ENCODE assay signal across 15 cellular contexts in genomic region chr1:30879940-30880339, GRCh38. TPM values are rescaled to one million over a fixed set of nuclear protein-coding genes. Genes with fewer than 3 reads are reported as not detected.
A peak's percentile ranks its signal among the peaks of the same experiment; 100 is the strongest.
DNase-seq lines count a peak whose midpoint lies in the region; ATAC-seq and TF ChIP-seq lines count a peak whose summit lies in the region.
"Had no signal": no experiment of that assay in that cellular context is flagged by ENCODE, and none has a peak within 500 bp of the region (broad histone marks: within the 10 kb centered on the region; RNA-seq: fewer than 3 reads in every experiment).

No MANE protein-coding gene starts in this region.

- DNase-seq in right cardiac atrium (peak in 2 of 3 donors; percentile 10 to 20), heart right ventricle (no peak), RWPE1 (ENCODE audit: low spot score) (no peak), hepatocyte (ENCODE audit: low spot score) (peak; percentile 33), AML-193 (lab: John Stamatoyannopoulos, UW) (no peak), T1000 (lab: John Stamatoyannopoulos, UW) (no peak)
- DNase-seq: ACHN; activated CD4-positive, alpha-beta T cell treated with anti-CD3 and anti-CD28 coated beads, Interleukin-2, amount 10 ng/mL, durations not matched to agents 7 days and 5 days; activated naive CD8-positive, alpha-beta T cell treated with anti-CD3 and anti-CD28 coated beads, Interleukin-2, amount 10 ng/mL, durations not matched to agents 7 days and 5 days; erythroblast; right lobe of liver had no signal

- H3K4me2 ChIP-seq in hepatocyte: no peak overlapping the region

- CTCF ChIA-PET in RWPE1 (lab: Yijun Ruan, JAX): no interaction called here

- POLR2A ChIA-PET in RWPE1 (lab: Yijun Ruan, JAX; ENCODE audit: low non-redundant PET): no interaction called here

- H3K4me1 ChIP-seq in right cardiac atrium (ENCODE audit: control insufficient read depth, insufficient read depth, low read length): peaks cover 3% of the 10 kb centered on the region
- H3K4me1 ChIP-seq in heart right ventricle: peaks cover 7 to 54% (median 32%) of the 10 kb centered on the region in 9 donors
- H3K4me1 ChIP-seq in hepatocyte (ENCODE audit: insufficient read depth): peaks cover 11% of the 10 kb centered on the region
- H3K4me1 ChIP-seq: right lobe of liver had no signal

- no peak for TF ChIP-seq CTCF in heart right ventricle (IDR thresholded peaks at IDR 0.05)
- TF ChIP-seq CTCF in RWPE1 (conservative IDR thresholded peaks at IDR 0.05; ENCODE audit: low read depth): no peak
- TF ChIP-seq CTCF in hepatocyte (IDR thresholded peaks at IDR 0.05; ENCODE audit: poor library complexity): no peak

- H2AFZ ChIP-seq in hepatocyte: no peak overlapping the region

- peaks cover 6% of the 10 kb centered on the region for H3K79me2 ChIP-seq in hepatocyte

- WGBS in right cardiac atrium: 60% methylated on average over 10 of the region's 10 CpGs
- 63 to 68% methylated on average over 10 of the region's 10 CpGs for WGBS in heart right ventricle, 2 donors
- 59% methylated on average over 10 of the region's 10 CpGs for WGBS in hepatocyte (ENCODE audit: low lambda C conversion rate, missing lambda C conversion rate)

- no peaks in the 10 kb centered on the region for H4K20me1 ChIP-seq in hepatocyte (ENCODE audit: insufficient read depth, poor library complexity, severe bottlenecking)

- H3K9me3 ChIP-seq in right cardiac atrium (ENCODE audit: control insufficient read depth, low read length) (no peaks in the 10 kb centered on the region), heart right ventricle (no peaks in the 10 kb centered on the region), hepatocyte (ENCODE audit: low read depth) (no peaks in the 10 kb centered on the region)
- H3K9me3 ChIP-seq: right lobe of liver had no signal

- H3K4me3 ChIP-seq in right cardiac atrium (ENCODE audit: low read length) (no peak overlapping the region), heart right ventricle (no peak overlapping the region), hepatocyte (no peak overlapping the region)
- H3K4me3 ChIP-seq: right lobe of liver, SK-N-MC had no signal

- intact Hi-C loops in right cardiac atrium (cut with DNase I) (no loop called here), heart right ventricle (cut with DNase I) (no loop called here)

- H3K36me3 ChIP-seq in heart right ventricle (peaks cover 0 to 17% (median 0%) of the 10 kb centered on the region in 9 donors), hepatocyte (replicated peaks; ENCODE audit: insufficient read depth, low read depth) (no peaks in the 10 kb centered on the region)
- H3K36me3 ChIP-seq: right lobe of liver had no signal

- no peak for ATAC-seq in right cardiac atrium
- no peak for ATAC-seq in heart right ventricle
- ATAC-seq in HG03469 (IDR thresholded peaks at IDR 0.05; ENCODE audit: unreplicated experiment): no peak
- ATAC-seq in GM18517 (IDR thresholded peaks at IDR 0.05; ENCODE audit: unreplicated experiment): no peak
- ATAC-seq: left lobe of liver, right lobe of liver had no signal

- H3K27ac ChIP-seq in right cardiac atrium (ENCODE audit: low read length): no peak overlapping the region
- H3K27ac ChIP-seq in heart right ventricle: no peak overlapping the region
- peak overlapping the region; percentile 73 for H3K27ac ChIP-seq in RWPE1
- H3K27ac ChIP-seq in hepatocyte: peak overlapping the region; percentile 87
- H3K27ac ChIP-seq: right lobe of liver, SK-N-MC had no signal

- no peaks in the 10 kb centered on the region for H3K27me3 ChIP-seq in right cardiac atrium (ENCODE audit: control insufficient read depth, insufficient read depth)
- no peaks in the 10 kb centered on the region for H3K27me3 ChIP-seq in heart right ventricle
- no peaks in the 10 kb centered on the region for H3K27me3 ChIP-seq in hepatocyte
- H3K27me3 ChIP-seq: right lobe of liver had no signal

- no peaks in the 10 kb centered on the region for H3K9me2 ChIP-seq in hepatocyte (replicated peaks; ENCODE audit: insufficient read depth)

RNA-seq across cellular contexts. Expression of gene SDC3, which starts 28.6 kb away (rescaled TPM):
- total RNA-seq in right cardiac atrium (10 to 100 TPM; 33.2 to 39.5 (median 38.5) TPM), heart right ventricle (10 to 100 TPM; 17.9 to 57.7 (median 22.1) TPM), hepatocyte (28.6 and 33.5 TPM in 2 replicates)
- polyA plus RNA-seq in right cardiac atrium (40.9 TPM), heart right ventricle (10 to 100 TPM; 13.1 to 22.2 TPM), hepatocyte (51.0 and 60.0 TPM in 2 replicates)

Comparison
In these comparisons a context has a peak if more than half of its experiments do, and no peak if none do; other contexts are left out.
1. DNase-seq: peak in right cardiac atrium (2 of 3) and hepatocyte (single experiment); none in heart right ventricle (0 of 2), RWPE1 (single experiment), AML-193 (0 of 2) and T1000 (single experiment).
2. H3K27ac ChIP-seq: peak in RWPE1 (single experiment) and hepatocyte (single experiment); none in right cardiac atrium (single experiment) and heart right ventricle (0 of 10).